Comparison of ENCODE assay signal across 28 cellular contexts in the genomic region with DNA sequence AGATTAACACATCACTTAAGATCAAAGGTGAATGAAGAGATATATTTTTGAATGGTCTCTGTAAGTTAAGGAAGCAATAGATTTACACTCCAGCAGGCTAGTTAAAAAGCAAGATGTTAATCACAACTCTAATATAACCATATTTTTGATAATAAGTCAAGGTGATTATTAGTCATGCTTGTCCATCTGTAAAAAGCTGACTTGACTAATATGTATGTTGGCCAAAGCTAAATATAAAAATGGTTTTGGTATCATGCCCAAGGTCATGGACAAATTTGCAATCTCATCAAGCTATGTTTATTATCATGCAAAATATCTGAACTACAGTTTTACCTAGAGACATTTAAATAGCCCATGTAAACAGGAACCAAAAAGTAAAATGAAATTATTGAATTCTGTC.
"Had no signal": no experiment of that assay in that cellular context is flagged by ENCODE, and none has a peak within 500 bp of the region (broad histone marks: within the 10 kb centered on the region; RNA-seq: fewer than 3 reads in every experiment).

No MANE protein-coding gene starts in this region.

- H3K27ac ChIP-seq: neutrophil, pancreas, psoas muscle, suprapubic skin, testis, transverse colon, upper lobe of right lung, uterus had no signal

- H3K27me3 ChIP-seq: neutrophil, pancreas, suprapubic skin, testis, tibial artery, transverse colon, upper lobe of right lung, uterus had no signal

- FAIRE-seq: pancreas, small intestine had no signal

- H3K9me3 ChIP-seq: neutrophil, pancreas, psoas muscle, suprapubic skin, testis, tibial artery, transverse colon, upper lobe of right lung, uterus had no signal

- ATAC-seq: naive thymus-derived CD8-positive, alpha-beta T cell; natural killer cell treated with Interleukin-12 subunit alpha and Interleukin-12 subunit beta and Interleukin-15 and Interleukin-18, amount 100 ng/mL, for 72 hours; pancreas; psoas muscle; right cardiac atrium; sciatic nerve; stimulated activated memory B cell treated with anti-CD40 and anti-IgM and Interleukin-4, amounts not matched to agents 10 μg/mL and 1 μg/mL and 100 μg/mL, for 72 hours; stimulated activated naive CD8-positive, alpha-beta T cell treated with anti-CD3 and anti-CD28 coated beads, Interleukin-15, amount 100 ng/mL, for 72 hours; stimulated activated naive CD8-positive, alpha-beta T cell treated with anti-CD3 and anti-CD28 coated beads, Interleukin-15, Interleukin-2, amounts not matched to agents 100 U/mL and 50 U/mL, for 24 hours; upper lobe of right lung had no signal

- DNase-seq: naive B cell; naive thymus-derived CD8-positive, alpha-beta T cell; nephron progenitor cell; nucleus accumbens; pancreas; posterior cingulate gyrus; psoas muscle; right cardiac atrium; small intestine; stimulated activated CD4-positive, alpha-beta T cell treated with anti-CD3 and anti-CD28 coated beads, Interleukin-15, amount 100 ng/mL, for 24 hours; stimulated activated CD4-positive, alpha-beta T cell treated with anti-CD3 and anti-CD28 coated beads, Interleukin-2, amount 100 ng/mL, for 24 hours; stimulated activated CD4-positive, alpha-beta T cell treated with anti-CD3 and anti-CD28 coated beads, Interleukin-2, amount 100 ng/mL, for 48 hours; stimulated activated CD4-positive, alpha-beta T cell treated with anti-CD3 and anti-CD28 coated beads, Interleukin-4, amount 100 ng/mL, for 24 hours; stimulated activated CD8-positive, alpha-beta memory T cell treated with anti-CD3 and anti-CD28 coated beads, Interleukin-4, amount 100 ng/mL, for 48 hours; stimulated activated naive CD4-positive, alpha-beta T cell; stimulated activated naive CD8-positive, alpha-beta T cell treated with anti-CD3 and anti-CD28 coated beads, Interleukin-15, amount 100 ng/mL, for 72 hours; stimulated activated naive CD8-positive, alpha-beta T cell treated with anti-CD3 and anti-CD28 coated beads, Interleukin-15, Interleukin-2, amounts not matched to agents 100 U/mL and 50 U/mL, for 24 hours; substantia nigra; testis; tibial artery; transverse colon; upper lobe of right lung; uterus had no signal

- H3K4me3 ChIP-seq: pancreas, psoas muscle, suprapubic skin, testis, tibial artery, transverse colon, upper lobe of right lung, uterus had no signal

- H3K36me3 ChIP-seq: neutrophil, pancreas, suprapubic skin, tibial artery, transverse colon, upper lobe of right lung, uterus had no signal

- H3K4me1 ChIP-seq: pancreas, suprapubic skin, testis, upper lobe of right lung, uterus had no signal
